1 cellular context compared by ENCODE assay signal in genomic region chr3:45273681-45274515, GRCh38.
TF ChIP-seq lines count a peak whose summit lies in the region.

No MANE protein-coding gene starts in this region.

TF ChIP-seq in K562, 482 proteins besides CTCF, POLR2A, EP300 and RAD21 (continued from another document and continues in another):
- TF ChIP-seq NFIC (IDR thresholded peaks at IDR 0.05) (peak; percentile 71), ZNF311 (CRISPR knock-in tag; IDR thresholded peaks at IDR 0.05) (peak; percentile 58; the same call in 1 of the 2 replicates), ZNF668 (CRISPR knock-in tag; IDR thresholded peaks at IDR 0.05) (peak; percentile 83; the same call in 1 of the 2 replicates), ARID2 (IDR thresholded peaks at IDR 0.05) (no peak), ZNF197 (CRISPR knock-in tag; IDR thresholded peaks at IDR 0.05; ENCODE audit: low read depth) (peak; percentile 51; the same call in 1 of the 2 replicates), MITF (IDR thresholded peaks at IDR 0.05) (peak; percentile 50; the same call in 1 of the 2 replicates), E2F3 (CRISPR knock-in tag; IDR thresholded peaks at IDR 0.05) (peak; percentile 56; the same call in 1 of the 2 replicates), IRF9 (tag; IDR thresholded peaks at IDR 0.05) (peak; percentile 27; the same call in 1 of the 2 replicates), ESRRA (IDR thresholded peaks at IDR 0.05; ENCODE audit: borderline replicate concordance, low read depth) (peak; percentile 70; the same call in 1 of the 2 replicates), CBFA2T3 (IDR thresholded peaks at IDR 0.05) (peak; percentile 94), IFI16 (CRISPR knock-in tag; IDR thresholded peaks at IDR 0.05) (no peak), TRIM28 (IDR thresholded peaks at IDR 0.05) (peak; percentile 76; the same call in 1 of the 2 replicates), ZBTB17 (CRISPR knock-in tag; IDR thresholded peaks at IDR 0.05) (peak; percentile 56; the same call in 1 of the 2 replicates), PTRF (tag; IDR thresholded peaks at IDR 0.05) (peak; percentile 58), EWSR1 (IDR thresholded peaks at IDR 0.05; ENCODE audit: borderline replicate concordance, low read depth, partially characterized antibody) (no peak), RFX1 (IDR thresholded peaks at IDR 0.05) (no peak), ARNT (IDR thresholded peaks at IDR 0.05) (peak; percentile 77 to 100; a peak in 3 of 4 replicates), ILK (tag; IDR thresholded peaks at IDR 0.05; ENCODE audit: borderline replicate concordance, low read depth) (0 out of 2 replicates have a peak, but pooled peaks have one; percentile 21), RCOR1 (IDR thresholded peaks at IDR 0.05; ENCODE audit: borderline replicate concordance in 1 of 2, low read depth in 2 of 2, low read length in 2 of 2) (peak; percentile 17 to 99; a peak in 3 of 4 replicates), WHSC1 (IDR thresholded peaks at IDR 0.05; ENCODE audit: low read length) (no peak), KLF16 (IDR thresholded peaks at IDR 0.05) (peak; percentile 55; the same call in 1 of the 2 replicates), ZC3H8 (IDR thresholded peaks at IDR 0.05) (no peak), ETV6 (IDR thresholded peaks at IDR 0.05; ENCODE audit: borderline replicate concordance in 1 of 2, low read depth in 2 of 2, low read length in 1 of 2) (0 out of 4 replicates have a peak, but pooled peaks of 1 of the 2 experiments have one; percentile 9), ETV6 (CRISPR knock-in tag; IDR thresholded peaks at IDR 0.05; ENCODE audit: borderline replicate concordance) (no peak), ZNF395 (CRISPR knock-in tag; IDR thresholded peaks at IDR 0.05) (peak; percentile 93), SMAD1 (IDR thresholded peaks at IDR 0.05; ENCODE audit: low read depth, low read length, partially characterized antibody) (no peak), ZNF134 (CRISPR knock-in tag; conservative IDR thresholded peaks at IDR 0.05) (0 out of 2 replicates have a peak, but pooled peaks have one; percentile 27), TSC22D4 (tag; IDR thresholded peaks at IDR 0.05) (no peak), GATAD2B (IDR thresholded peaks at IDR 0.05; ENCODE audit: borderline replicate concordance) (peak; percentile 92), DEAF1 (CRISPR knock-in tag; IDR thresholded peaks at IDR 0.05) (no peak), NRF1 (conservative IDR thresholded peaks at IDR 0.05 in 1 of 2, IDR thresholded peaks at IDR 0.05 in 1 of 2) (0 out of 4 replicates have a peak, but pooled peaks have one; percentile 24 to 27), XRCC4 (IDR thresholded peaks at IDR 0.05; ENCODE audit: extremely low read depth, insufficient read depth, insufficient read length) (no peak), ZNF354B (CRISPR knock-in tag; IDR thresholded peaks at IDR 0.05) (0 out of 2 replicates have a peak, but pooled peaks have one; percentile 17), SPI1 (IDR thresholded peaks at IDR 0.05; ENCODE audit: borderline replicate concordance, low read depth, low read length) (peak; percentile 82; the same call in 1 of the 2 replicates), BCL6 (CRISPR knock-in tag; IDR thresholded peaks at IDR 0.05) (no peak), ZNF41 (CRISPR knock-in tag; conservative IDR thresholded peaks at IDR 0.05) (no peak), L3MBTL2 (IDR thresholded peaks at IDR 0.05) (peak; percentile 95)
- TF ChIP-seq, protein P1, sequence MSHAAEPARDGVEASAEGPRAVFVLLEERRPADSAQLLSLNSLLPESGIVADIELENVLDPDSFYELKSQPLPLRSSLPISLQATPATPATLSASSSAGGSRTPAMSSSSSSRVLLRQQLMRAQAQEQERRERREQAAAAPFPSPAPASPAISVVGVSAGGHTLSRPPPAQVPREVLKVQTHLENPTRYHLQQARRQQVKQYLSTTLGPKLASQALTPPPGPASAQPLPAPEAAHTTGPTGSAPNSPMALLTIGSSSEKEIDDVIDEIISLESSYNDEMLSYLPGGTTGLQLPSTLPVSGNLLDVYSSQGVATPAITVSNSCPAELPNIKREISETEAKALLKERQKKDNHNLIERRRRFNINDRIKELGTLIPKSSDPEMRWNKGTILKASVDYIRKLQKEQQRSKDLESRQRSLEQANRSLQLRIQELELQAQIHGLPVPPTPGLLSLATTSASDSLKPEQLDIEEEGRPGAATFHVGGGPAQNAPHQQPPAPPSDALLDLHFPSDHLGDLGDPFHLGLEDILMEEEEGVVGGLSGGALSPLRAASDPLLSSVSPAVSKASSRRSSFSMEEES (CRISPR knock-in tag; IDR thresholded peaks at IDR 0.05): no peak
- TF ChIP-seq, protein P2, sequence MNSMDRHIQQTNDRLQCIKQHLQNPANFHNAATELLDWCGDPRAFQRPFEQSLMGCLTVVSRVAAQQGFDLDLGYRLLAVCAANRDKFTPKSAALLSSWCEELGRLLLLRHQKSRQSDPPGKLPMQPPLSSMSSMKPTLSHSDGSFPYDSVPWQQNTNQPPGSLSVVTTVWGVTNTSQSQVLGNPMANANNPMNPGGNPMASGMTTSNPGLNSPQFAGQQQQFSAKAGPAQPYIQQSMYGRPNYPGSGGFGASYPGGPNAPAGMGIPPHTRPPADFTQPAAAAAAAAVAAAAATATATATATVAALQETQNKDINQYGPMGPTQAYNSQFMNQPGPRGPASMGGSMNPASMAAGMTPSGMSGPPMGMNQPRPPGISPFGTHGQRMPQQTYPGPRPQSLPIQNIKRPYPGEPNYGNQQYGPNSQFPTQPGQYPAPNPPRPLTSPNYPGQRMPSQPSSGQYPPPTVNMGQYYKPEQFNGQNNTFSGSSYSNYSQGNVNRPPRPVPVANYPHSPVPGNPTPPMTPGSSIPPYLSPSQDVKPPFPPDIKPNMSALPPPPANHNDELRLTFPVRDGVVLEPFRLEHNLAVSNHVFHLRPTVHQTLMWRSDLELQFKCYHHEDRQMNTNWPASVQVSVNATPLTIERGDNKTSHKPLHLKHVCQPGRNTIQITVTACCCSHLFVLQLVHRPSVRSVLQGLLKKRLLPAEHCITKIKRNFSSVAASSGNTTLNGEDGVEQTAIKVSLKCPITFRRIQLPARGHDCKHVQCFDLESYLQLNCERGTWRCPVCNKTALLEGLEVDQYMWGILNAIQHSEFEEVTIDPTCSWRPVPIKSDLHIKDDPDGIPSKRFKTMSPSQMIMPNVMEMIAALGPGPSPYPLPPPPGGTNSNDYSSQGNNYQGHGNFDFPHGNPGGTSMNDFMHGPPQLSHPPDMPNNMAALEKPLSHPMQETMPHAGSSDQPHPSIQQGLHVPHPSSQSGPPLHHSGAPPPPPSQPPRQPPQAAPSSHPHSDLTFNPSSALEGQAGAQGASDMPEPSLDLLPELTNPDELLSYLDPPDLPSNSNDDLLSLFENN (IDR thresholded peaks at IDR 0.05; ENCODE audit: low read depth in 2 of 2, low read length in 2 of 2): peak in 1 of 2 experiments; percentile 73; a peak in 1 of 4 replicates
- TF ChIP-seq, protein P3, sequence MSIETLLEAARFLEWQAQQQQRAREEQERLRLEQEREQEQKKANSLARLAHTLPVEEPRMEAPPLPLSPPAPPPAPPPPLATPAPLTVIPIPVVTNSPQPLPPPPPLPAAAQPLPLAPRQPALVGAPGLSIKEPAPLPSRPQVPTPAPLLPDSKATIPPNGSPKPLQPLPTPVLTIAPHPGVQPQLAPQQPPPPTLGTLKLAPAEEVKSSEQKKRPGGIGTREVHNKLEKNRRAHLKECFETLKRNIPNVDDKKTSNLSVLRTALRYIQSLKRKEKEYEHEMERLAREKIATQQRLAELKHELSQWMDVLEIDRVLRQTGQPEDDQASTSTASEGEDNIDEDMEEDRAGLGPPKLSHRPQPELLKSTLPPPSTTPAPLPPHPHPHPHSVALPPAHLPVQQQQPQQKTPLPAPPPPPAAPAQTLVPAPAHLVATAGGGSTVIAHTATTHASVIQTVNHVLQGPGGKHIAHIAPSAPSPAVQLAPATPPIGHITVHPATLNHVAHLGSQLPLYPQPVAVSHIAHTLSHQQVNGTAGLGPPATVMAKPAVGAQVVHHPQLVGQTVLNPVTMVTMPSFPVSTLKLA (conservative IDR thresholded peaks at IDR 0.05): peak; percentile 82 to 91
- TF ChIP-seq, protein P4, sequence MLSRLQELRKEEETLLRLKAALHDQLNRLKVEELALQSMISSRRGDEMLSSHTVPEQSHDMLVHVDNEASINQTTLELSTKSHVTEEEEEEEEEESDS (CRISPR knock-in tag; IDR thresholded peaks at IDR 0.05): no peak
